In the genomic region with DNA sequence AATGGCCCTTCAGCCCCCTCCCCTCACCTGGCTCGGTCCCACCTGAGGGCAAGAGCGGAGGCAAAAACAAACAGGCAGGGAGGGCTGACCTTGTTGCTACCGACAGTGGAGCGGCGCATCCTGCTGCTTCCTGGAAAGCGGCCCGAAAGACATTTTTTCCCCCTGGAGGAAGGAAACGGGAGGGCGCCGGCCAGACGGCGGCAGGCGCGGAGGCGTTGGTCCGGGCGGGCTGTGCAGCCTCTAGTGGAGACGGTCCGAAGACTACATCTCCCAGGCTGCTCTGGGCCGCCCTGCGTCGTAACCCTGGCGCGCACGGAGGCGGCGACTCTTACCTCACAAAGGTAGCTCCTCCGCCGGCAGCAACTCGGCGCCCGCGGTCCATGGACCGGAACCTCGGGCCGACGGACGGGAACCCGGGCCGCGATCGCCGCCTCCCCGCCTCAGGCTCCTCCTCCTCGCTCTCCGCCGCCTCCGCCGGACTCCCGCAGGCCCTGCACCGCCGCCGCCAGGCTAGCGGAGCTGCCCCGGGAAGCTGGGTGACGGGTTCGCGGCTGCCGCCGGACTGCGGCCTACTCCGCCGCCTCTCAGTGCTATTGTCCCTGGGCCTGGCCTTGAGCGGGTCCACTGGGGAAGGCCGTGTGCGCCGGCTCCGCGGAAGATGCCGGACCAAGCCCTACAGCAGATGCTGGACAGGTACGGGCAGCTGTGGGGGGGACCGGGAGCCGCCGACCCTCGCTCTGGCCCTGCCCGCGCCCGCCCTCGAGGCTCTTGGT, we compare ENCODE assay signal across 1 cellular context.
A peak's percentile ranks its signal among the peaks of the same experiment; 100 is the strongest.
TF ChIP-seq lines count a peak whose summit lies in the region.

A gene (minus strand): TSS at position 242 of the 773 bp plus-strand sequence. CDS start 50,728 bp downstream, outside the sequence.
A gene with protein sequence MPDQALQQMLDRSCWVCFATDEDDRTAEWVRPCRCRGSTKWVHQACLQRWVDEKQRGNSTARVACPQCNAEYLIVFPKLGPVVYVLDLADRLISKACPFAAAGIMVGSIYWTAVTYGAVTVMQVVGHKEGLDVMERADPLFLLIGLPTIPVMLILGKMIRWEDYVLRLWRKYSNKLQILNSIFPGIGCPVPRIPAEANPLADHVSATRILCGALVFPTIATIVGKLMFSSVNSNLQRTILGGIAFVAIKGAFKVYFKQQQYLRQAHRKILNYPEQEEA (plus strand): TSS at position 331 of the 773 bp plus-strand sequence. CDS start 328 bp downstream, at position 659.

TF ChIP-seq in HepG2, 621 proteins besides CTCF, POLR2A, EP300 and RAD21 (continues in another document):
- TF ChIP-seq ZNF737 (CRISPR knock-in tag; IDR thresholded peaks at IDR 0.05; ENCODE audit: borderline replicate concordance), result no peak
- TF ChIP-seq NBN (conservative IDR thresholded peaks at IDR 0.05), result no peak
- no peak for TF ChIP-seq HOXA7 (CRISPR knock-in tag; IDR thresholded peaks at IDR 0.05)
- TF ChIP-seq, protein P1, sequence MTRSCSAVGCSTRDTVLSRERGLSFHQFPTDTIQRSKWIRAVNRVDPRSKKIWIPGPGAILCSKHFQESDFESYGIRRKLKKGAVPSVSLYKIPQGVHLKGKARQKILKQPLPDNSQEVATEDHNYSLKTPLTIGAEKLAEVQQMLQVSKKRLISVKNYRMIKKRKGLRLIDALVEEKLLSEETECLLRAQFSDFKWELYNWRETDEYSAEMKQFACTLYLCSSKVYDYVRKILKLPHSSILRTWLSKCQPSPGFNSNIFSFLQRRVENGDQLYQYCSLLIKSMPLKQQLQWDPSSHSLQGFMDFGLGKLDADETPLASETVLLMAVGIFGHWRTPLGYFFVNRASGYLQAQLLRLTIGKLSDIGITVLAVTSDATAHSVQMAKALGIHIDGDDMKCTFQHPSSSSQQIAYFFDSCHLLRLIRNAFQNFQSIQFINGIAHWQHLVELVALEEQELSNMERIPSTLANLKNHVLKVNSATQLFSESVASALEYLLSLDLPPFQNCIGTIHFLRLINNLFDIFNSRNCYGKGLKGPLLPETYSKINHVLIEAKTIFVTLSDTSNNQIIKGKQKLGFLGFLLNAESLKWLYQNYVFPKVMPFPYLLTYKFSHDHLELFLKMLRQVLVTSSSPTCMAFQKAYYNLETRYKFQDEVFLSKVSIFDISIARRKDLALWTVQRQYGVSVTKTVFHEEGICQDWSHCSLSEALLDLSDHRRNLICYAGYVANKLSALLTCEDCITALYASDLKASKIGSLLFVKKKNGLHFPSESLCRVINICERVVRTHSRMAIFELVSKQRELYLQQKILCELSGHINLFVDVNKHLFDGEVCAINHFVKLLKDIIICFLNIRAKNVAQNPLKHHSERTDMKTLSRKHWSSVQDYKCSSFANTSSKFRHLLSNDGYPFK (CRISPR knock-in tag; IDR thresholded peaks at IDR 0.05; ENCODE audit: borderline replicate concordance), result peak; percentile 46; the same call in 1 of the 2 replicates
- peak; percentile 53 for TF ChIP-seq RARA (CRISPR knock-in tag; IDR thresholded peaks at IDR 0.05)
- peak; percentile 66; the same call in 1 of the 2 replicates for TF ChIP-seq ZNF335 (CRISPR knock-in tag; IDR thresholded peaks at IDR 0.05)
- TF ChIP-seq, protein P2, sequence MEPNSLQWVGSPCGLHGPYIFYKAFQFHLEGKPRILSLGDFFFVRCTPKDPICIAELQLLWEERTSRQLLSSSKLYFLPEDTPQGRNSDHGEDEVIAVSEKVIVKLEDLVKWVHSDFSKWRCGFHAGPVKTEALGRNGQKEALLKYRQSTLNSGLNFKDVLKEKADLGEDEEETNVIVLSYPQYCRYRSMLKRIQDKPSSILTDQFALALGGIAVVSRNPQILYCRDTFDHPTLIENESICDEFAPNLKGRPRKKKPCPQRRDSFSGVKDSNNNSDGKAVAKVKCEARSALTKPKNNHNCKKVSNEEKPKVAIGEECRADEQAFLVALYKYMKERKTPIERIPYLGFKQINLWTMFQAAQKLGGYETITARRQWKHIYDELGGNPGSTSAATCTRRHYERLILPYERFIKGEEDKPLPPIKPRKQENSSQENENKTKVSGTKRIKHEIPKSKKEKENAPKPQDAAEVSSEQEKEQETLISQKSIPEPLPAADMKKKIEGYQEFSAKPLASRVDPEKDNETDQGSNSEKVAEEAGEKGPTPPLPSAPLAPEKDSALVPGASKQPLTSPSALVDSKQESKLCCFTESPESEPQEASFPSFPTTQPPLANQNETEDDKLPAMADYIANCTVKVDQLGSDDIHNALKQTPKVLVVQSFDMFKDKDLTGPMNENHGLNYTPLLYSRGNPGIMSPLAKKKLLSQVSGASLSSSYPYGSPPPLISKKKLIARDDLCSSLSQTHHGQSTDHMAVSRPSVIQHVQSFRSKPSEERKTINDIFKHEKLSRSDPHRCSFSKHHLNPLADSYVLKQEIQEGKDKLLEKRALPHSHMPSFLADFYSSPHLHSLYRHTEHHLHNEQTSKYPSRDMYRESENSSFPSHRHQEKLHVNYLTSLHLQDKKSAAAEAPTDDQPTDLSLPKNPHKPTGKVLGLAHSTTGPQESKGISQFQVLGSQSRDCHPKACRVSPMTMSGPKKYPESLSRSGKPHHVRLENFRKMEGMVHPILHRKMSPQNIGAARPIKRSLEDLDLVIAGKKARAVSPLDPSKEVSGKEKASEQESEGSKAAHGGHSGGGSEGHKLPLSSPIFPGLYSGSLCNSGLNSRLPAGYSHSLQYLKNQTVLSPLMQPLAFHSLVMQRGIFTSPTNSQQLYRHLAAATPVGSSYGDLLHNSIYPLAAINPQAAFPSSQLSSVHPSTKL (CRISPR knock-in tag; IDR thresholded peaks at IDR 0.05), result peak; percentile 70
- 0 out of 2 replicates have a peak, but pooled peaks have one; percentile 33 for TF ChIP-seq ZNF674 (CRISPR knock-in tag; IDR thresholded peaks at IDR 0.05; ENCODE audit: low read depth)
- TF ChIP-seq, protein P3, sequence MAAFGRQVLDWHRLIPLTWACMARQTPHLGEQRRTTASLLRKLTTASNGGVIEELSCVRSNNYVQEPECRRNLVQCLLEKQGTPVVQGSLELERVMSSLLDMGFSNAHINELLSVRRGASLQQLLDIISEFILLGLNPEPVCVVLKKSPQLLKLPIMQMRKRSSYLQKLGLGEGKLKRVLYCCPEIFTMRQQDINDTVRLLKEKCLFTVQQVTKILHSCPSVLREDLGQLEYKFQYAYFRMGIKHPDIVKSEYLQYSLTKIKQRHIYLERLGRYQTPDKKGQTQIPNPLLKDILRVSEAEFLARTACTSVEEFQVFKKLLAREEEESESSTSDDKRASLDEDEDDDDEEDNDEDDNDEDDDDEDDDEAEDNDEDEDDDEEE (CRISPR knock-in tag; IDR thresholded peaks at IDR 0.05), result no peak; the same call in 1 of the 2 replicates
- TF ChIP-seq, protein P4, sequence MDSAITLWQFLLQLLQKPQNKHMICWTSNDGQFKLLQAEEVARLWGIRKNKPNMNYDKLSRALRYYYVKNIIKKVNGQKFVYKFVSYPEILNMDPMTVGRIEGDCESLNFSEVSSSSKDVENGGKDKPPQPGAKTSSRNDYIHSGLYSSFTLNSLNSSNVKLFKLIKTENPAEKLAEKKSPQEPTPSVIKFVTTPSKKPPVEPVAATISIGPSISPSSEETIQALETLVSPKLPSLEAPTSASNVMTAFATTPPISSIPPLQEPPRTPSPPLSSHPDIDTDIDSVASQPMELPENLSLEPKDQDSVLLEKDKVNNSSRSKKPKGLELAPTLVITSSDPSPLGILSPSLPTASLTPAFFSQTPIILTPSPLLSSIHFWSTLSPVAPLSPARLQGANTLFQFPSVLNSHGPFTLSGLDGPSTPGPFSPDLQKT (CRISPR knock-in tag; IDR thresholded peaks at IDR 0.05; ENCODE audit: borderline replicate concordance), result 0 out of 2 replicates have a peak, but pooled peaks have one; percentile 17
- peak; percentile 26; the same call in 1 of the 2 replicates for TF ChIP-seq RELA (CRISPR knock-in tag; IDR thresholded peaks at IDR 0.05)
- TF ChIP-seq NFE2L2 (IDR thresholded peaks at IDR 0.05; ENCODE audit: low read length), result no peak
- peak; percentile 39; the same call in 1 of the 2 replicates for TF ChIP-seq ZNF878 (CRISPR knock-in tag; IDR thresholded peaks at IDR 0.05)
- TF ChIP-seq ZNF780A (CRISPR knock-in tag; IDR thresholded peaks at IDR 0.05), result no peak
- TF ChIP-seq ZNF749 (CRISPR knock-in tag; IDR thresholded peaks at IDR 0.05; ENCODE audit: borderline replicate concordance), result 0 out of 2 replicates have a peak, but pooled peaks have one; percentile 62
- peak; percentile 86; the same call in 1 of the 2 replicates for TF ChIP-seq ZNF343 (CRISPR knock-in tag; IDR thresholded peaks at IDR 0.05)
- TF ChIP-seq HDAC2 (CRISPR knock-in tag; IDR thresholded peaks at IDR 0.05), result peak; percentile 64
- TF ChIP-seq, protein P5, sequence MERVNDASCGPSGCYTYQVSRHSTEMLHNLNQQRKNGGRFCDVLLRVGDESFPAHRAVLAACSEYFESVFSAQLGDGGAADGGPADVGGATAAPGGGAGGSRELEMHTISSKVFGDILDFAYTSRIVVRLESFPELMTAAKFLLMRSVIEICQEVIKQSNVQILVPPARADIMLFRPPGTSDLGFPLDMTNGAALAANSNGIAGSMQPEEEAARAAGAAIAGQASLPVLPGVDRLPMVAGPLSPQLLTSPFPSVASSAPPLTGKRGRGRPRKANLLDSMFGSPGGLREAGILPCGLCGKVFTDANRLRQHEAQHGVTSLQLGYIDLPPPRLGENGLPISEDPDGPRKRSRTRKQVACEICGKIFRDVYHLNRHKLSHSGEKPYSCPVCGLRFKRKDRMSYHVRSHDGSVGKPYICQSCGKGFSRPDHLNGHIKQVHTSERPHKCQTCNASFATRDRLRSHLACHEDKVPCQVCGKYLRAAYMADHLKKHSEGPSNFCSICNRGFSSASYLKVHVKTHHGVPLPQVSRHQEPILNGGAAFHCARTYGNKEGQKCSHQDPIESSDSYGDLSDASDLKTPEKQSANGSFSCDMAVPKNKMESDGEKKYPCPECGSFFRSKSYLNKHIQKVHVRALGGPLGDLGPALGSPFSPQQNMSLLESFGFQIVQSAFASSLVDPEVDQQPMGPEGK (CRISPR knock-in tag; IDR thresholded peaks at IDR 0.05), result 0 out of 2 replicates have a peak, but pooled peaks have one; percentile 15
- TF ChIP-seq FOXK2 (IDR thresholded peaks at IDR 0.05), result no peak
- TF ChIP-seq PRMT3 (CRISPR knock-in tag; IDR thresholded peaks at IDR 0.05; ENCODE audit: borderline replicate concordance, low read depth), result 0 out of 2 replicates have a peak, but pooled peaks have one; percentile 72
- 0 out of 2 replicates have a peak, but pooled peaks have one; percentile 22 for TF ChIP-seq ZNF570 (CRISPR knock-in tag; IDR thresholded peaks at IDR 0.05; ENCODE audit: borderline replicate concordance)
- TF ChIP-seq, protein P6, sequence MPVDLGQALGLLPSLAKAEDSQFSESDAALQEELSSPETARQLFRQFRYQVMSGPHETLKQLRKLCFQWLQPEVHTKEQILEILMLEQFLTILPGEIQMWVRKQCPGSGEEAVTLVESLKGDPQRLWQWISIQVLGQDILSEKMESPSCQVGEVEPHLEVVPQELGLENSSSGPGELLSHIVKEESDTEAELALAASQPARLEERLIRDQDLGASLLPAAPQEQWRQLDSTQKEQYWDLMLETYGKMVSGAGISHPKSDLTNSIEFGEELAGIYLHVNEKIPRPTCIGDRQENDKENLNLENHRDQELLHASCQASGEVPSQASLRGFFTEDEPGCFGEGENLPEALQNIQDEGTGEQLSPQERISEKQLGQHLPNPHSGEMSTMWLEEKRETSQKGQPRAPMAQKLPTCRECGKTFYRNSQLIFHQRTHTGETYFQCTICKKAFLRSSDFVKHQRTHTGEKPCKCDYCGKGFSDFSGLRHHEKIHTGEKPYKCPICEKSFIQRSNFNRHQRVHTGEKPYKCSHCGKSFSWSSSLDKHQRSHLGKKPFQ (CRISPR knock-in tag; IDR thresholded peaks at IDR 0.05; ENCODE audit: insufficient replicate concordance), result peak; percentile 62
- TF ChIP-seq, protein P7, sequence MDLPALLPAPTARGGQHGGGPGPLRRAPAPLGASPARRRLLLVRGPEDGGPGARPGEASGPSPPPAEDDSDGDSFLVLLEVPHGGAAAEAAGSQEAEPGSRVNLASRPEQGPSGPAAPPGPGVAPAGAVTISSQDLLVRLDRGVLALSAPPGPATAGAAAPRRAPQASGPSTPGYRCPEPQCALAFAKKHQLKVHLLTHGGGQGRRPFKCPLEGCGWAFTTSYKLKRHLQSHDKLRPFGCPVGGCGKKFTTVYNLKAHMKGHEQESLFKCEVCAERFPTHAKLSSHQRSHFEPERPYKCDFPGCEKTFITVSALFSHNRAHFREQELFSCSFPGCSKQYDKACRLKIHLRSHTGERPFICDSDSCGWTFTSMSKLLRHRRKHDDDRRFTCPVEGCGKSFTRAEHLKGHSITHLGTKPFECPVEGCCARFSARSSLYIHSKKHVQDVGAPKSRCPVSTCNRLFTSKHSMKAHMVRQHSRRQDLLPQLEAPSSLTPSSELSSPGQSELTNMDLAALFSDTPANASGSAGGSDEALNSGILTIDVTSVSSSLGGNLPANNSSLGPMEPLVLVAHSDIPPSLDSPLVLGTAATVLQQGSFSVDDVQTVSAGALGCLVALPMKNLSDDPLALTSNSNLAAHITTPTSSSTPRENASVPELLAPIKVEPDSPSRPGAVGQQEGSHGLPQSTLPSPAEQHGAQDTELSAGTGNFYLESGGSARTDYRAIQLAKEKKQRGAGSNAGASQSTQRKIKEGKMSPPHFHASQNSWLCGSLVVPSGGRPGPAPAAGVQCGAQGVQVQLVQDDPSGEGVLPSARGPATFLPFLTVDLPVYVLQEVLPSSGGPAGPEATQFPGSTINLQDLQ (CRISPR knock-in tag; IDR thresholded peaks at IDR 0.05), result peak; percentile 82; the same call in 1 of the 2 replicates
- peak; percentile 34; the same call in 1 of the 2 replicates for TF ChIP-seq FOXO1 (CRISPR knock-in tag; IDR thresholded peaks at IDR 0.05)
- peak; percentile 98 for TF ChIP-seq KAT7 (CRISPR knock-in tag; IDR thresholded peaks at IDR 0.05; ENCODE audit: borderline replicate concordance)
- 0 out of 2 replicates have a peak, but pooled peaks have one; percentile 47 for TF ChIP-seq ZNF136 (CRISPR knock-in tag; IDR thresholded peaks at IDR 0.05; ENCODE audit: low read depth)
- TF ChIP-seq ZNF550 (CRISPR knock-in tag; IDR thresholded peaks at IDR 0.05; ENCODE audit: borderline replicate concordance), result no peak
- TF ChIP-seq TCF7 (IDR thresholded peaks at IDR 0.05; ENCODE audit: low read depth), result 0 out of 2 replicates have a peak, but pooled peaks have one; percentile 25
- TF ChIP-seq, protein P8, sequence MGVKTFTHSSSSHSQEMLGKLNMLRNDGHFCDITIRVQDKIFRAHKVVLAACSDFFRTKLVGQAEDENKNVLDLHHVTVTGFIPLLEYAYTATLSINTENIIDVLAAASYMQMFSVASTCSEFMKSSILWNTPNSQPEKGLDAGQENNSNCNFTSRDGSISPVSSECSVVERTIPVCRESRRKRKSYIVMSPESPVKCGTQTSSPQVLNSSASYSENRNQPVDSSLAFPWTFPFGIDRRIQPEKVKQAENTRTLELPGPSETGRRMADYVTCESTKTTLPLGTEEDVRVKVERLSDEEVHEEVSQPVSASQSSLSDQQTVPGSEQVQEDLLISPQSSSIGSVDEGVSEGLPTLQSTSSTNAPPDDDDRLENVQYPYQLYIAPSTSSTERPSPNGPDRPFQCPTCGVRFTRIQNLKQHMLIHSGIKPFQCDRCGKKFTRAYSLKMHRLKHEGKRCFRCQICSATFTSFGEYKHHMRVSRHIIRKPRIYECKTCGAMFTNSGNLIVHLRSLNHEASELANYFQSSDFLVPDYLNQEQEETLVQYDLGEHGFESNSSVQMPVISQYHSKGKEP (CRISPR knock-in tag; IDR thresholded peaks at IDR 0.05), result peak; percentile 88
- TF ChIP-seq ZNF564 (CRISPR knock-in tag; IDR thresholded peaks at IDR 0.05), result peak; percentile 26; the same call in 1 of the 2 replicates
- peak; percentile 88 for TF ChIP-seq ZZZ3 (CRISPR knock-in tag; IDR thresholded peaks at IDR 0.05; ENCODE audit: borderline replicate concordance)
